In genomic region chr7:44220732-44221131, GRCh38 we compare ENCODE assay signal across 1 cellular context.
TF ChIP-seq lines count a peak whose summit lies in the region.

No MANE protein-coding gene starts in this region.

TF ChIP-seq in HepG2, 621 proteins besides CTCF, POLR2A, EP300 and RAD21 (continued from another document):
- TF ChIP-seq SNAPC4 (CRISPR knock-in tag; IDR thresholded peaks at IDR 0.05) = no peak
